12 cellular contexts compared by ENCODE assay signal in the genomic region with DNA sequence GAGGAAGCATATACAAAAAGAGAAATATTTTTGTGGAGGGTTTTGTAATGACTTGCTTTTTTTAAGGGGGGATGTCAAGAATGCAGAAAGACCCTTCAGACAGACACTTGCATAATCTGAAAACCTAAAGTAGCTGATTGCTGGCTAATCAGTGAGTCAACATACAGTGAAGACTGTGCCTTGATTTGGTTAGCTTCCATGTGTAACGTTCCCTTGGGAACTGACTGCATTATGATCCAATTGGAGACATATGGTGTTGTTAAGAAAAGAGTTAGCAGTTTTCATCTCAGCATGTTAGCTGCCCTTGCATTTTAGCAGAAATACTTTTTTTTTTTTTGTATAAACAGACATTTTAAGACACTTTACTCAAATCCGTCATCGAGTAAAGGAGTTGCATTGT.
DNase-seq lines count a peak whose midpoint lies in the region; ATAC-seq lines count a peak whose summit lies in the region.
"Had no signal": no experiment of that assay in that cellular context is flagged by ENCODE, and none has a peak within 500 bp of the region (broad histone marks: within the 10 kb centered on the region; RNA-seq: fewer than 3 reads in every experiment).

No MANE protein-coding gene starts in this region.

- no peak for DNase-seq in left ventricle myocardium superior
- no peak for DNase-seq in Right ventricle myocardium inferior (ENCODE audit: missing footprints)
- peak; percentile 9 to 65 for DNase-seq in NOMO-1 (lab: John Stamatoyannopoulos, UW; ENCODE audit: unreplicated experiment in 2 of 2)
- peak; percentile 85 for DNase-seq in fibroblast of gingiva (ENCODE audit: low read depth)
- no peak for DNase-seq in COLO668 (lab: John Stamatoyannopoulos, UW; ENCODE audit: unreplicated experiment)
- DNase-seq in NCI-H1048 (lab: John Stamatoyannopoulos, UW) = no peak
- no peak for DNase-seq in cortex of kidney (lab: John Stamatoyannopoulos, UW)
- DNase-seq in SHP77 (lab: John Stamatoyannopoulos, UW) = no peak
- DNase-seq: activated CD4-positive, alpha-beta T cell treated with anti-CD3 and anti-CD28 coated beads for 4 hours; kidney; natural killer cell; upper lobe of left lung had no signal

- intact Hi-C loops in left ventricle myocardium superior (cut with micrococcal nuclease) (loop anchor here (5.0 to 10.0 kb wide), 2 partner anchors 479 to 617 kb away; partner anchors contain the start of gene RBMS3), Right ventricle myocardium inferior (cut with DNase I) (loop anchor here (2.0 to 5.0 kb wide), 6 partner anchors 67 to 847 kb away; partner anchors contain the start of gene RBMS3)

- peak; percentile 19 for ATAC-seq in left ventricle myocardium superior
- no peak for ATAC-seq in Right ventricle myocardium inferior
- ATAC-seq: natural killer cell had no signal

Comparison
In these comparisons a context has a peak if more than half of its experiments do, and no peak if none do; other contexts are left out.
1. DNase-seq: peak in NOMO-1 (2 of 2) and fibroblast of gingiva (single experiment); none in left ventricle myocardium superior (single experiment), Right ventricle myocardium inferior (single experiment), COLO668 (single experiment), NCI-H1048 (single experiment), cortex of kidney (single experiment) and SHP77 (0 of 2).